Comparison of ENCODE assay signal across 12 cellular contexts in genomic region chr19:2255982-2256685, GRCh38. TPM values are rescaled to one million over a fixed set of nuclear protein-coding genes. Genes with fewer than 3 reads are reported as not detected.
DNase-seq lines count a peak whose midpoint lies in the region; ATAC-seq and TF ChIP-seq lines count a peak whose summit lies in the region.
"Had no signal": no experiment of that assay in that cellular context is flagged by ENCODE, and none has a peak within 500 bp of the region (broad histone marks: within the 10 kb centered on the region; RNA-seq: fewer than 3 reads in every experiment).

A gene with protein sequence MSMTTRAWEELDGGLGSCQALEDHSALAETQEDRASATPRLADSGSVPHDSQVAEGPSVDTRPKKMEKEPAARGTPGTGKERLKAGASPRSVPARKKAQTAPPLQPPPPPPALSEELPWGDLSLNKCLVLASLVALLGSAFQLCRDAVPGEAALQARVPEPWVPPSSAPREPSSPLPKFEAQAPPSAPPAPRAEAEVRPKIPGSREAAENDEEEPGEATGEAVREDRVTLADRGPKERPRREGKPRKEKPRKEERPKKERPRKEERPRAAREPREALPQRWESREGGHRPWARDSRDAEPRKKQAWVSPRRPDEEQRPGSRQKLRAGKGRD (minus strand): TSS chr19:2256417. CDS start chr19:2255314, 1,103 bp downstream.

- TF ChIP-seq CTCF in KMS-11 (conservative IDR thresholded peaks at IDR 0.05; ENCODE audit: low read depth, low read length) (no peak), WTC11 (IDR thresholded peaks at IDR 0.05) (no peak)

- peaks cover 3% of the 10 kb centered on the region; the same call in 1 of the 2 replicates for H3K4me1 Mint-ChIP-seq in WTC11
- peaks cover 1 to 48% (median 30%) of the 10 kb centered on the region in 4 donors for H3K4me1 Mint-ChIP-seq in naive thymus-derived CD8-positive, alpha-beta T cell

- H3K36me3 Mint-ChIP-seq in WTC11: no peaks in the 10 kb centered on the region
- no peaks in the 10 kb centered on the region for H3K36me3 Mint-ChIP-seq in naive thymus-derived CD8-positive, alpha-beta T cell

- H3K27ac Mint-ChIP-seq in WTC11: no peak within 1 kb of the TSS
- H3K27ac Mint-ChIP-seq in naive thymus-derived CD8-positive, alpha-beta T cell: peak within 1 kb of the TSS; percentile 77 to 99 (median 98)

- no peaks in the 10 kb centered on the region for H3K27me3 ChIP-seq in KMS-11 (ENCODE audit: insufficient read depth, low read depth)

- H3K4me3 ChIP-seq in KMS-11 (IDR thresholded peaks at IDR 0.05; ENCODE audit: insufficient read depth, low read depth, low read length): peak within 1 kb of the TSS; percentile 49

- no peaks in the 10 kb centered on the region for H3K9me3 Mint-ChIP-seq in WTC11
- H3K9me3 Mint-ChIP-seq in naive thymus-derived CD8-positive, alpha-beta T cell: no peaks in the 10 kb centered on the region

- H3K9ac ChIP-seq in KMS-11: peak within 1 kb of the TSS; percentile 74

- no peaks in the 10 kb centered on the region for H4K20me1 ChIP-seq in KMS-11 (ENCODE audit: insufficient read depth)

- ATAC-seq in WTC11 (no peak), GM18868 (IDR thresholded peaks at IDR 0.05; ENCODE audit: unreplicated experiment) (no peak), HG03139 (IDR thresholded peaks at IDR 0.05; ENCODE audit: unreplicated experiment) (no peak)
- no peak for ATAC-seq in naive thymus-derived CD8-positive, alpha-beta T cell

- H3K27ac ChIP-seq in KMS-11: peak within 1 kb of the TSS; percentile 85
- H3K27ac ChIP-seq: 22Rv1 had no signal

- H2AFZ ChIP-seq in KMS-11 (ENCODE audit: low read depth): peak within 1 kb of the TSS; percentile 42; the same call in 1 of the 2 replicates

- POLR2A ChIA-PET in WTC11 (lab: Charles Lee): interaction anchor here (0.9 kb wide), 1 partner anchor 78 kb away, joined by 3 read pairs; no protein-coding TSS in a partner anchor
- POLR2A ChIA-PET in naive thymus-derived CD8-positive, alpha-beta T cell (lab: Charles Lee): interaction anchor here (2.7 to 15.8 kb wide), 3 partner anchors 14 to 77 kb away, joined by 7 to 370 read pairs (median 147); partner anchors contain the start of genes PLEKHJ1 and SF3A2

- no peak within 1 kb of the TSS for H3K4me3 Mint-ChIP-seq in WTC11
- H3K4me3 Mint-ChIP-seq in naive thymus-derived CD8-positive, alpha-beta T cell: peak within 1 kb of the TSS in 7 of 10 donors; percentile 22 to 58 (median 40)

- DNase-seq in NCI-H1417 (lab: John Stamatoyannopoulos, UW) (peak in 2 of 3 experiments; percentile 76 to 88), NCI-H1417 treated with DMSO at 0.1 percent for 48 hours (lab: John Stamatoyannopoulos, UW) (no peak), WTC11 (ENCODE audit: low spot score) (peak; percentile 20), DMS53 (lab: John Stamatoyannopoulos, UW) (no peak)
- DNase-seq in naive thymus-derived CD8-positive, alpha-beta T cell: no peak
- DNase-seq: activated effector memory CD4-positive, alpha-beta T cell treated with anti-CD3 and anti-CD28 coated beads, Interleukin-2, amount 50 U/mL, for 16 hours; NCI-H526 had no signal

- H3K36me3 ChIP-seq in KMS-11 (ENCODE audit: insufficient read depth): no peaks in the 10 kb centered on the region

- CTCF ChIA-PET in WTC11 (lab: Charles Lee): interaction anchor here (0.8 kb wide), 1 partner anchor 57 kb away, joined by 3 read pairs; no protein-coding TSS in a partner anchor

- peaks cover 27% of the 10 kb centered on the region; the same call in 1 of the 2 replicates for H3K79me2 ChIP-seq in KMS-11 (ENCODE audit: insufficient read depth, low read depth)

- H3K4me1 ChIP-seq in KMS-11 (ENCODE audit: low read depth, poor library complexity, severe bottlenecking): peaks cover 27% of the 10 kb centered on the region

- H3K27me3 Mint-ChIP-seq in WTC11 (ENCODE audit: low read depth): peaks cover 31% of the 10 kb centered on the region
- H3K27me3 Mint-ChIP-seq in naive thymus-derived CD8-positive, alpha-beta T cell: peaks cover 0 to 4% (median 0%) of the 10 kb centered on the region in 5 donors

- peak within 1 kb of the TSS; percentile 86 for H3K4me2 ChIP-seq in KMS-11

TF ChIP-seq in WTC11, 78 proteins besides CTCF, POLR2A, EP300 and RAD21 (continues in another document):
- TF ChIP-seq ZNF671 (CRISPR knock-in tag; IDR thresholded peaks at IDR 0.05) (no peak), AFF4 (CRISPR knock-in tag; IDR thresholded peaks at IDR 0.05; ENCODE audit: borderline replicate concordance) (no peak), ZNF396 (CRISPR knock-in tag; IDR thresholded peaks at IDR 0.05; ENCODE audit: borderline replicate concordance) (no peak), GABPB1 (CRISPR knock-in tag; IDR thresholded peaks at IDR 0.05) (no peak), FOXP1 (CRISPR knock-in tag; IDR thresholded peaks at IDR 0.05; ENCODE audit: borderline replicate concordance) (no peak), RORB (CRISPR knock-in tag; IDR thresholded peaks at IDR 0.05) (no peak), HMGA2 (CRISPR knock-in tag; IDR thresholded peaks at IDR 0.05) (no peak), ATF1 (CRISPR knock-in tag; IDR thresholded peaks at IDR 0.05) (no peak), GTF2I (CRISPR knock-in tag; conservative IDR thresholded peaks at IDR 0.05) (no peak), CREM (CRISPR knock-in tag; IDR thresholded peaks at IDR 0.05) (no peak), EMX1 (CRISPR knock-in tag; IDR thresholded peaks at IDR 0.05) (no peak)
- TF ChIP-seq, protein P1, sequence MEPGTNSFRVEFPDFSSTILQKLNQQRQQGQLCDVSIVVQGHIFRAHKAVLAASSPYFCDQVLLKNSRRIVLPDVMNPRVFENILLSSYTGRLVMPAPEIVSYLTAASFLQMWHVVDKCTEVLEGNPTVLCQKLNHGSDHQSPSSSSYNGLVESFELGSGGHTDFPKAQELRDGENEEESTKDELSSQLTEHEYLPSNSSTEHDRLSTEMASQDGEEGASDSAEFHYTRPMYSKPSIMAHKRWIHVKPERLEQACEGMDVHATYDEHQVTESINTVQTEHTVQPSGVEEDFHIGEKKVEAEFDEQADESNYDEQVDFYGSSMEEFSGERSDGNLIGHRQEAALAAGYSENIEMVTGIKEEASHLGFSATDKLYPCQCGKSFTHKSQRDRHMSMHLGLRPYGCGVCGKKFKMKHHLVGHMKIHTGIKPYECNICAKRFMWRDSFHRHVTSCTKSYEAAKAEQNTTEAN (CRISPR knock-in tag; IDR thresholded peaks at IDR 0.05): no peak
- TF ChIP-seq, protein P2, sequence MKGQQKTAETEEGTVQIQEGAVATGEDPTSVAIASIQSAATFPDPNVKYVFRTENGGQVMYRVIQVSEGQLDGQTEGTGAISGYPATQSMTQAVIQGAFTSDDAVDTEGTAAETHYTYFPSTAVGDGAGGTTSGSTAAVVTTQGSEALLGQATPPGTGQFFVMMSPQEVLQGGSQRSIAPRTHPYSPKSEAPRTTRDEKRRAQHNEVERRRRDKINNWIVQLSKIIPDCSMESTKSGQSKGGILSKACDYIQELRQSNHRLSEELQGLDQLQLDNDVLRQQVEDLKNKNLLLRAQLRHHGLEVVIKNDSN (CRISPR knock-in tag; IDR thresholded peaks at IDR 0.05): no peak
- TF ChIP-seq, protein P3, sequence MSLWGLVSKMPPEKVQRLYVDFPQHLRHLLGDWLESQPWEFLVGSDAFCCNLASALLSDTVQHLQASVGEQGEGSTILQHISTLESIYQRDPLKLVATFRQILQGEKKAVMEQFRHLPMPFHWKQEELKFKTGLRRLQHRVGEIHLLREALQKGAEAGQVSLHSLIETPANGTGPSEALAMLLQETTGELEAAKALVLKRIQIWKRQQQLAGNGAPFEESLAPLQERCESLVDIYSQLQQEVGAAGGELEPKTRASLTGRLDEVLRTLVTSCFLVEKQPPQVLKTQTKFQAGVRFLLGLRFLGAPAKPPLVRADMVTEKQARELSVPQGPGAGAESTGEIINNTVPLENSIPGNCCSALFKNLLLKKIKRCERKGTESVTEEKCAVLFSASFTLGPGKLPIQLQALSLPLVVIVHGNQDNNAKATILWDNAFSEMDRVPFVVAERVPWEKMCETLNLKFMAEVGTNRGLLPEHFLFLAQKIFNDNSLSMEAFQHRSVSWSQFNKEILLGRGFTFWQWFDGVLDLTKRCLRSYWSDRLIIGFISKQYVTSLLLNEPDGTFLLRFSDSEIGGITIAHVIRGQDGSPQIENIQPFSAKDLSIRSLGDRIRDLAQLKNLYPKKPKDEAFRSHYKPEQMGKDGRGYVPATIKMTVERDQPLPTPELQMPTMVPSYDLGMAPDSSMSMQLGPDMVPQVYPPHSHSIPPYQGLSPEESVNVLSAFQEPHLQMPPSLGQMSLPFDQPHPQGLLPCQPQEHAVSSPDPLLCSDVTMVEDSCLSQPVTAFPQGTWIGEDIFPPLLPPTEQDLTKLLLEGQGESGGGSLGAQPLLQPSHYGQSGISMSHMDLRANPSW (CRISPR knock-in tag; conservative IDR thresholded peaks at IDR 0.05; ENCODE audit: low read depth): no peak

RNA-seq across cellular contexts. Expression of the gene that starts here (rescaled TPM):
- 0.33 to 1.4 TPM (median 0.73 TPM) in 3 replicates for total RNA-seq in WTC11 (2021)
- total RNA-seq in naive thymus-derived CD8-positive, alpha-beta T cell: under 1 TPM in 1 of 2 experiments, not detected in 1; 0.70 TPM
- 1 to 10 TPM in 1 of 3 donors, under 1 TPM in 2; 0.41 to 1.3 (median 0.59) TPM for polyA plus RNA-seq in naive thymus-derived CD8-positive, alpha-beta T cell
- total RNA-seq: fibroblast of lung had no signal
- polyA plus RNA-seq: fibroblast of lung had no signal

Comparison
In these comparisons a context has a peak if more than half of its experiments do, and no peak if none do; other contexts are left out.
1. DNase-seq: peak in NCI-H1417 (2 of 3) and WTC11 (single experiment); none in NCI-H1417 treated with DMSO at 0.1 percent for 48 hours (single experiment), naive thymus-derived CD8-positive, alpha-beta T cell (0 of 10) and DMS53 (single experiment).